12 cellular contexts compared by ENCODE assay signal in the genomic region with DNA sequence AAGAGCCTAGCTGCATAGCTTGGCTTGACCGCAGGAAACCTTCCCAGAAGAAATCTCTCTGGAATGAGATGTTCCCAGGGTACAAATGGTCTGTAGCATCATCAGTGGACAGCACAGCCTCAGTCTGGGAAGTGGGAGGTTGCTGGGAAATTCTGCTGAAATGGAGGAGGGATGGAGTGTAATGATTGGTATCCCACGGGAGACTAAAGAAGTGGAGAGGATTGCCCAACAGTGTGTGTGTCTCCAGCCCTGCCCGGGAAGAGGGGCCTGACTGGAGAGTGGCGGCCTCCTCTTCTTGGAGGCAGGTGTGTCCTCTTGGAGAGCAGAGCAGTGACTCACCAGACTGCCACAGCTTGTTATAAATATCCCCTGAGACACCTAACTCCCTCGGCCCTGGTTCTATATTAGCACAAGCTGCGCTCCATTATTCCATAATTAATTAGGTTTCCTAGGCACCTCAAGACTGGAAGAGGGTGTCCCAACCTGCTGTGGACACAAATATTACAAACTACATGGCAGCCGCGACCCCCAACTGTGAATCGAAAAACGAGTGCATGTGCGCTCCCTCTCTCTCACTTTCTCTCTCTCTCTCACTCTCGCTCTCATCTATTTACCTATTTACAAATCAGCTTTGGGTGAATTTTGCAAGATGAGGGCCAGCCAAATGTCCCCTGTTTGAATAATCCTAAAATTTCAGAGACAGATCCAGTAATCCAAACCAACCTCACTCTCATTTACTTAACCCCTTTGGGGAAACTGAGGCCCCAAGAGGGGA.
DNase-seq lines count a peak whose midpoint lies in the region; ATAC-seq and TF ChIP-seq lines count a peak whose summit lies in the region.
"Had no signal": no experiment of that assay in that cellular context is flagged by ENCODE, and none has a peak within 500 bp of the region (broad histone marks: within the 10 kb centered on the region; RNA-seq: fewer than 3 reads in every experiment).

No MANE protein-coding gene starts in this region.

- no peaks in the 10 kb centered on the region for H3K27me3 ChIP-seq in gastroesophageal sphincter
- H3K27me3 ChIP-seq: neural progenitor cell had no signal

- no peaks in the 10 kb centered on the region for H3K36me3 ChIP-seq in gastroesophageal sphincter
- H3K36me3 ChIP-seq: neural progenitor cell, SJCRH30 had no signal

- no peak for TF ChIP-seq POLR2A in gastroesophageal sphincter (IDR thresholded peaks at IDR 0.05)

- 65% methylated on average over 7 to 11 of the region's 12 CpGs for WGBS in gastroesophageal sphincter (ENCODE audit: low coverage in 1 of 2), 2 donors

- DNase-seq in GM03348 (ENCODE audit: low spot score) (peak; percentile 17), RPMI7951 (ENCODE audit: low read depth) (peak; percentile 31), renal cortical epithelial cell (ENCODE audit: low read depth) (peak; percentile 59)
- DNase-seq: activated T-cell treated with anti-CD3 and anti-CD28 coated beads, Interleukin-2, amount 50 U/mL, for 4 hours; NCI-H446 treated with DMSO at 0.1 percent for 48 hours; SJCRH30 had no signal

- TF ChIP-seq EP300 in gastroesophageal sphincter (IDR thresholded peaks at IDR 0.05), result no peak

- H3K4me3 ChIP-seq in gastroesophageal sphincter, result no peak overlapping the region
- H3K4me3 ChIP-seq: neural progenitor cell, SJCRH30 had no signal

- H3K27ac ChIP-seq in gastroesophageal sphincter, result peak overlapping the region in 3 of 4 donors; percentile 14 to 39 (median 16)
- H3K27ac ChIP-seq: neural progenitor cell, SJCRH30 had no signal

- peaks cover 0 to 22% (median 8%) of the 10 kb centered on the region in 3 donors for H3K4me1 ChIP-seq in gastroesophageal sphincter

- H3K9me3 ChIP-seq in gastroesophageal sphincter, result no peaks in the 10 kb centered on the region
- H3K9me3 ChIP-seq: SJCRH30 had no signal

- no peak for TF ChIP-seq CTCF in gastroesophageal sphincter (IDR thresholded peaks at IDR 0.05)

- ATAC-seq in gastroesophageal sphincter, result peak; percentile 74
- no peak for ATAC-seq in GM18511 (IDR thresholded peaks at IDR 0.05; ENCODE audit: unreplicated experiment)
- no peak for ATAC-seq in GM18517 (IDR thresholded peaks at IDR 0.05; ENCODE audit: unreplicated experiment)
- no peak for ATAC-seq in HG02870 (IDR thresholded peaks at IDR 0.05; ENCODE audit: unreplicated experiment)
- ATAC-seq: activated CD4-positive, CD25-positive, alpha-beta regulatory T cell treated with anti-CD3 and anti-CD28 coated beads, Interleukin-2, amount 50 U/mL, for 24 hours; activated T-cell treated with anti-CD3 and anti-CD28 coated beads, Interleukin-2, amount 50 U/mL, for 4 hours had no signal
